Comparison of ENCODE assay signal across 1 cellular context in genomic region chr2:137942037-137942784, GRCh38.
TF ChIP-seq lines count a peak whose summit lies in the region.

No MANE protein-coding gene starts in this region.

TF ChIP-seq in HepG2, 621 proteins besides CTCF, POLR2A, EP300 and RAD21 (continued from another document and continues in another):
- TF ChIP-seq AFF4 (CRISPR knock-in tag; IDR thresholded peaks at IDR 0.05): peak; percentile 48
- TF ChIP-seq ZNF788 (CRISPR knock-in tag; IDR thresholded peaks at IDR 0.05; ENCODE audit: borderline replicate concordance): no peak
- TF ChIP-seq SOX5 (CRISPR knock-in tag; IDR thresholded peaks at IDR 0.05; ENCODE audit: borderline replicate concordance): no peak
- no peak for TF ChIP-seq ZNF543 (CRISPR knock-in tag; IDR thresholded peaks at IDR 0.05)
- no peak for TF ChIP-seq SAFB2 (CRISPR knock-in tag; IDR thresholded peaks at IDR 0.05; ENCODE audit: borderline replicate concordance, low read depth)
- no peak for TF ChIP-seq NR1H2 (CRISPR knock-in tag; IDR thresholded peaks at IDR 0.05; ENCODE audit: borderline replicate concordance, low read depth)
- TF ChIP-seq ZNF318 (CRISPR knock-in tag; IDR thresholded peaks at IDR 0.05): no peak
- no peak for TF ChIP-seq TEAD2 (CRISPR knock-in tag; IDR thresholded peaks at IDR 0.05)
- TF ChIP-seq BORCS8-MEF2B (CRISPR knock-in tag; IDR thresholded peaks at IDR 0.05): 0 out of 2 replicates have a peak, but pooled peaks have one; percentile 33
- TF ChIP-seq POLR2AphosphoS2 (IDR thresholded peaks at IDR 0.05; ENCODE audit: low read depth, low read length): no peak
- 0 out of 2 replicates have a peak, but pooled peaks have one; percentile 56 for TF ChIP-seq KLF6 (CRISPR knock-in tag; IDR thresholded peaks at IDR 0.05)
- TF ChIP-seq JUN (CRISPR knock-in tag; IDR thresholded peaks at IDR 0.05): peak; percentile 59; the same call in 1 of the 2 replicates
- TF ChIP-seq ADNP (CRISPR knock-in tag; IDR thresholded peaks at IDR 0.05): no peak
- TF ChIP-seq CENPX (CRISPR knock-in tag; IDR thresholded peaks at IDR 0.05): no peak
- TF ChIP-seq DNMT3B (CRISPR knock-in tag; conservative IDR thresholded peaks at IDR 0.05): 0 out of 2 replicates have a peak, but pooled peaks have one; percentile 38
- TF ChIP-seq ZFYVE20 (CRISPR knock-in tag; IDR thresholded peaks at IDR 0.05; ENCODE audit: borderline replicate concordance, low read depth): no peak
- no peak for TF ChIP-seq IKZF5 (CRISPR knock-in tag; IDR thresholded peaks at IDR 0.05)
- TF ChIP-seq TRAFD1 (CRISPR knock-in tag; IDR thresholded peaks at IDR 0.05; ENCODE audit: borderline replicate concordance): no peak; the same call in 1 of the 2 replicates
- peak; percentile 99 for TF ChIP-seq ZC3H4 (CRISPR knock-in tag; IDR thresholded peaks at IDR 0.05; ENCODE audit: borderline replicate concordance)
- no peak for TF ChIP-seq GMEB2 (CRISPR knock-in tag; IDR thresholded peaks at IDR 0.05; ENCODE audit: low read depth)
- no peak for TF ChIP-seq PCBP2 (optimal IDR thresholded peaks at IDR 0.05; ENCODE audit: low read depth, low read length, poor library complexity, severe bottlenecking)
- TF ChIP-seq ZNF296 (CRISPR knock-in tag; conservative IDR thresholded peaks at IDR 0.05): no peak
- TF ChIP-seq ZFP1 (CRISPR knock-in tag; IDR thresholded peaks at IDR 0.05): no peak
- 0 out of 2 replicates have a peak, but pooled peaks have one; percentile 44 for TF ChIP-seq ARHGAP35 (CRISPR knock-in tag; IDR thresholded peaks at IDR 0.05; ENCODE audit: borderline replicate concordance)
- no peak for TF ChIP-seq ZNF570 (CRISPR knock-in tag; IDR thresholded peaks at IDR 0.05; ENCODE audit: borderline replicate concordance)
- TF ChIP-seq SKI (IDR thresholded peaks at IDR 0.05; ENCODE audit: partially characterized antibody): no peak
- peak; percentile 83 for TF ChIP-seq POLR2G (IDR thresholded peaks at IDR 0.05; ENCODE audit: low read depth, low read length)
- TF ChIP-seq NFKB2 (CRISPR knock-in tag; IDR thresholded peaks at IDR 0.05; ENCODE audit: borderline replicate concordance): no peak
- no peak for TF ChIP-seq CBFB (CRISPR knock-in tag; IDR thresholded peaks at IDR 0.05)
- no peak for TF ChIP-seq MEIS2 (CRISPR knock-in tag; IDR thresholded peaks at IDR 0.05)
- TF ChIP-seq FOXK1 (CRISPR knock-in tag; IDR thresholded peaks at IDR 0.05; ENCODE audit: borderline replicate concordance, low read depth): peak; percentile 63; the same call in 1 of the 2 replicates
- TF ChIP-seq ZNF232 (CRISPR knock-in tag; IDR thresholded peaks at IDR 0.05; ENCODE audit: borderline replicate concordance): no peak
- TF ChIP-seq SKIL (CRISPR knock-in tag; IDR thresholded peaks at IDR 0.05; ENCODE audit: borderline replicate concordance): peak; percentile 37; the same call in 1 of the 2 replicates
- no peak for TF ChIP-seq ESRRA (CRISPR knock-in tag; IDR thresholded peaks at IDR 0.05; ENCODE audit: low read depth)
- TF ChIP-seq ZBTB3 (CRISPR knock-in tag; IDR thresholded peaks at IDR 0.05; ENCODE audit: borderline replicate concordance, low read depth): no peak
- no peak for TF ChIP-seq CBX2 (IDR thresholded peaks at IDR 0.05; ENCODE audit: low read depth, low read length)
- no peak for TF ChIP-seq CBX2 (CRISPR knock-in tag; IDR thresholded peaks at IDR 0.05; ENCODE audit: low read depth)
- no peak for TF ChIP-seq ZNF580 (CRISPR knock-in tag; IDR thresholded peaks at IDR 0.05; ENCODE audit: borderline replicate concordance, low read depth)
- TF ChIP-seq ZNF776 (CRISPR knock-in tag; IDR thresholded peaks at IDR 0.05): no peak
